Comparison of ENCODE assay signal across 17 cellular contexts in the genomic region with DNA sequence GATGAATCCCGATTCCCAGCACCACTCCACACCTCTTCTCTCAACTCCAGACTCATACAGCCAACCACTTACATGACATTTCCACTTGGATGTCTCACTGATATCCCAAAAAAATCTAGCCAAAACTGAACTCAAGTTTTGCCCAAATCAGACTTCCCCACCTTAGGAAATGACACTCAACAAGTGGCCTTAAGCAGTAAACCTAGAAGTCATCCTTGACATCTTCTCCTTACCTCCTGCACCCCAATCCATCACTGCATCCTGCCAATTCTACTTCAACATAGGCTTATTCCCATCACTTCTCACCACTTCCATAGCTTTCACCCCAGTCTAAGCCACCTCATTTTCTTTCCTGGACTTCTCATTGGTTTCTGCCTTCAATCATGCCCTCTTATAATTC. TPM values are rescaled to one million over a fixed set of nuclear protein-coding genes. Genes with fewer than 3 reads are reported as not detected.
A peak's percentile ranks its signal among the peaks of the same experiment; 100 is the strongest.
DNase-seq lines count a peak whose midpoint lies in the region; ATAC-seq, FAIRE-seq and TF ChIP-seq lines count a peak whose summit lies in the region.
"Had no signal": no experiment of that assay in that cellular context is flagged by ENCODE, and none has a peak within 500 bp of the region (broad histone marks: within the 10 kb centered on the region; RNA-seq: fewer than 3 reads in every experiment).

No MANE protein-coding gene starts in this region.

- ATAC-seq in activated naive CD4-positive, alpha-beta T cell treated with anti-CD3 and anti-CD28 coated beads, Interleukin-2, amount 50 U/mL, for 72 hours = no peak
- no peak for ATAC-seq in activated naive CD8-positive, alpha-beta T cell treated with anti-CD3 and anti-CD28 coated beads, Interleukin-2, amount 10 ng/mL, durations not matched to agents 7 days and 5 days (ENCODE audit: low read depth)
- ATAC-seq in naive thymus-derived CD8-positive, alpha-beta T cell = no peak
- ATAC-seq in omental fat pad (ENCODE audit: low FRiP score) (no peak), HepG2 (no peak)

- intact Hi-C loops in HepG2 (cut with micrococcal nuclease; ENCODE audit: unreplicated experiment) = no loop called here

- H3K36me3 Mint-ChIP-seq in activated naive CD4-positive, alpha-beta T cell treated with anti-CD3 and anti-CD28 coated beads, Interleukin-2, amount 50 U/mL, for 24 hours = no peaks in the 10 kb centered on the region
- H3K36me3 Mint-ChIP-seq in activated naive CD4-positive, alpha-beta T cell treated with anti-CD3 and anti-CD28 coated beads, Interleukin-2, amount 50 U/mL, for 72 hours = no peaks in the 10 kb centered on the region
- peaks cover 1% of the 10 kb centered on the region for H3K36me3 Mint-ChIP-seq in activated naive CD8-positive, alpha-beta T cell treated with anti-CD3 and anti-CD28 coated beads, Interleukin-2, amount 10 ng/mL, durations not matched to agents 7 days and 5 days
- peaks cover 0 to 9% (median 0%) of the 10 kb centered on the region in 3 donors for H3K36me3 Mint-ChIP-seq in naive thymus-derived CD8-positive, alpha-beta T cell

- H3K36me3 ChIP-seq in HepG2 (replicated peaks in 1 of 2; ENCODE audit: control insufficient read depth in 1 of 2, insufficient read depth in 2 of 2, low read length in 2 of 2) = no peaks in the 10 kb centered on the region
- H3K36me3 ChIP-seq: BLaER1 treated with 17β-estradiol and CSF1 and Interleukin-3, amounts not matched to agents 10 nM and 100 nM had no signal

- WGBS in HepG2 (ENCODE audit: low lambda C conversion rate) = 0% methylated on average over 1 of the region's 1 CpG

- no peak overlapping the region for H3K4me2 ChIP-seq in HepG2 (ENCODE audit: low read depth, low read length)
- H3K4me2 ChIP-seq: BLaER1 treated with 17β-estradiol and CSF1 and Interleukin-3, amounts not matched to agents 10 nM and 100 nM had no signal

- TF ChIP-seq EP300 in HepG2 (IDR thresholded peaks at IDR 0.05; ENCODE audit: low read depth in 2 of 2, low read length in 2 of 2) (no peak), HepG2 (CRISPR knock-in tag; IDR thresholded peaks at IDR 0.05; ENCODE audit: borderline replicate concordance) (no peak)

- in situ Hi-C loops in HepG2 (cut with HindIII; ENCODE audit: extremely low pct_ligation_motif_present, low pct_unique_long_range_greater_than_20kb) = no loop called here

- peak overlapping the region; percentile 56 for H3K27ac Mint-ChIP-seq in activated naive CD4-positive, alpha-beta T cell treated with anti-CD3 and anti-CD28 coated beads, Interleukin-2, amount 50 U/mL, for 24 hours
- H3K27ac Mint-ChIP-seq in activated naive CD4-positive, alpha-beta T cell treated with anti-CD3 and anti-CD28 coated beads, Interleukin-2, amount 50 U/mL, for 72 hours = no peak overlapping the region
- H3K27ac Mint-ChIP-seq in activated naive CD8-positive, alpha-beta T cell treated with anti-CD3 and anti-CD28 coated beads, Interleukin-2, amount 10 ng/mL, durations not matched to agents 7 days and 5 days = peak overlapping the region; percentile 4
- H3K27ac Mint-ChIP-seq in naive thymus-derived CD8-positive, alpha-beta T cell = peak overlapping the region in 6 of 10 donors; percentile 33 to 71 (median 64)
- H3K27ac Mint-ChIP-seq: H9 had no signal

- no peak for TF ChIP-seq RAD21 in HepG2 (CRISPR knock-in tag; IDR thresholded peaks at IDR 0.05)

- H3K9me3 Mint-ChIP-seq in activated naive CD4-positive, alpha-beta T cell treated with anti-CD3 and anti-CD28 coated beads, Interleukin-2, amount 50 U/mL, for 24 hours = no peaks in the 10 kb centered on the region
- peaks cover 0 to 8% of the 10 kb centered on the region in 2 donors for H3K9me3 Mint-ChIP-seq in activated naive CD4-positive, alpha-beta T cell treated with anti-CD3 and anti-CD28 coated beads, Interleukin-2, amount 50 U/mL, for 72 hours
- H3K9me3 Mint-ChIP-seq in activated naive CD8-positive, alpha-beta T cell treated with anti-CD3 and anti-CD28 coated beads, Interleukin-2, amount 10 ng/mL, durations not matched to agents 7 days and 5 days = no peaks in the 10 kb centered on the region
- no peaks in the 10 kb centered on the region for H3K9me3 Mint-ChIP-seq in naive thymus-derived CD8-positive, alpha-beta T cell

- no peaks in the 10 kb centered on the region for H3K4me1 ChIP-seq in HepG2 (ENCODE audit: insufficient read depth, low read length)

- peaks cover 27% of the 10 kb centered on the region for H3K4me1 Mint-ChIP-seq in activated naive CD4-positive, alpha-beta T cell treated with anti-CD3 and anti-CD28 coated beads, Interleukin-2, amount 50 U/mL, for 24 hours
- H3K4me1 Mint-ChIP-seq in activated naive CD8-positive, alpha-beta T cell treated with anti-CD3 and anti-CD28 coated beads, Interleukin-2, amount 10 ng/mL, durations not matched to agents 7 days and 5 days = peaks cover 2% of the 10 kb centered on the region
- peaks cover 11 to 36% (median 18%) of the 10 kb centered on the region in 4 donors for H3K4me1 Mint-ChIP-seq in naive thymus-derived CD8-positive, alpha-beta T cell

- H2AFZ ChIP-seq in HepG2 (ENCODE audit: low read length) = no peak overlapping the region

- peak; percentile 33 for FAIRE-seq in GM12892 (lab: Jason Lieb, UNC)
- no peak for FAIRE-seq in HepG2 (lab: Jason Lieb, UNC)
- FAIRE-seq: GM12891, GM19239, HTR-8/SVneo had no signal

- POLR2A ChIA-PET in activated naive CD8-positive, alpha-beta T cell treated with anti-CD3 and anti-CD28 coated beads, Interleukin-2, amount 10 ng/mL, durations not matched to agents 7 days and 5 days (lab: Charles Lee) = no interaction called here
- POLR2A ChIA-PET in naive thymus-derived CD8-positive, alpha-beta T cell (lab: Charles Lee) = no interaction called here
- POLR2A ChIA-PET in HepG2 (lab: Yijun Ruan, JAX) = no interaction called here

- H3K79me2 ChIP-seq in HepG2 (ENCODE audit: insufficient read depth, low read length) = no peaks in the 10 kb centered on the region

- TF ChIP-seq CTCF in omental fat pad (IDR thresholded peaks at IDR 0.05) = no peak
- no peak for TF ChIP-seq CTCF in HepG2 (CRISPR knock-in tag; IDR thresholded peaks at IDR 0.05)

- H4K20me1 ChIP-seq in HepG2 (ENCODE audit: insufficient read depth, low read length) = no peaks in the 10 kb centered on the region
- H4K20me1 ChIP-seq: BLaER1 treated with 17β-estradiol and CSF1 and Interleukin-3, amounts not matched to agents 10 nM and 100 nM had no signal

- DNase-seq in activated naive CD4-positive, alpha-beta T cell treated with anti-CD3 and anti-CD28 coated beads, Interleukin-2, amount 50 U/mL, for 72 hours (ENCODE audit: low spot score in 2 of 2) = no peak
- DNase-seq in GM12892 (ENCODE audit: insufficient read length) (no peak), omental fat pad (ENCODE audit: low spot score) (no peak), HepG2 (ENCODE audit: low spot score) (no peak), mesenteric fat pad (ENCODE audit: low spot score) (no peak)
- no peak for DNase-seq in activated naive CD8-positive, alpha-beta T cell treated with anti-CD3 and anti-CD28 coated beads, Interleukin-2, amount 10 ng/mL, durations not matched to agents 7 days and 5 days
- DNase-seq in naive thymus-derived CD8-positive, alpha-beta T cell = no peak
- DNase-seq: ACHN; CD4-positive, CD25-positive, alpha-beta regulatory T cell; DMS79; GOT3; H9 had no signal

- no peaks in the 10 kb centered on the region for H3K27me3 ChIP-seq in HepG2 (ENCODE audit: control insufficient read depth in 1 of 2, insufficient read depth in 2 of 2, low read length in 2 of 2)

- no peak overlapping the region for H3K4me3 Mint-ChIP-seq in activated naive CD4-positive, alpha-beta T cell treated with anti-CD3 and anti-CD28 coated beads, Interleukin-2, amount 50 U/mL, for 24 hours
- no peak overlapping the region for H3K4me3 Mint-ChIP-seq in activated naive CD8-positive, alpha-beta T cell treated with anti-CD3 and anti-CD28 coated beads, Interleukin-2, amount 10 ng/mL, durations not matched to agents 7 days and 5 days
- H3K4me3 Mint-ChIP-seq in naive thymus-derived CD8-positive, alpha-beta T cell = no peak overlapping the region
- H3K4me3 Mint-ChIP-seq: CD4-positive, CD25-positive, alpha-beta regulatory T cell; H9 had no signal

- no peaks in the 10 kb centered on the region for H3K27me3 Mint-ChIP-seq in activated naive CD4-positive, alpha-beta T cell treated with anti-CD3 and anti-CD28 coated beads, Interleukin-2, amount 50 U/mL, for 24 hours
- no peaks in the 10 kb centered on the region for H3K27me3 Mint-ChIP-seq in activated naive CD8-positive, alpha-beta T cell treated with anti-CD3 and anti-CD28 coated beads, Interleukin-2, amount 10 ng/mL, durations not matched to agents 7 days and 5 days
- no peaks in the 10 kb centered on the region for H3K27me3 Mint-ChIP-seq in naive thymus-derived CD8-positive, alpha-beta T cell
- H3K27me3 Mint-ChIP-seq: CD4-positive, CD25-positive, alpha-beta regulatory T cell had no signal

- no TSS peak for BruUV-seq in HepG2 (replicated peaks; lab: Mats Ljungman, UMichigan)

- no peak overlapping the region for H3K4me3 ChIP-seq in HepG2 (replicated peaks in 1 of 3; ENCODE audit: insufficient read depth in 1 of 3, low read depth in 2 of 3, low read length in 3 of 3)
- H3K4me3 ChIP-seq: BLaER1 treated with 17β-estradiol and CSF1 and Interleukin-3, amounts not matched to agents 10 nM and 100 nM had no signal

- H3K9me3 ChIP-seq in HepG2 (ENCODE audit: low read length) = no peaks in the 10 kb centered on the region
- H3K9me3 ChIP-seq: BLaER1 treated with 17β-estradiol and CSF1 and Interleukin-3, amounts not matched to agents 10 nM and 100 nM had no signal

- TF ChIP-seq POLR2A in GM12892 (IDR thresholded peaks at IDR 0.05; ENCODE audit: low read depth, low read length) = no peak
- no peak for TF ChIP-seq POLR2A in HepG2 (IDR thresholded peaks at IDR 0.05; ENCODE audit: insufficient read depth in 1 of 2, low read depth in 2 of 2, low read length in 2 of 2)

- no peak overlapping the region for H3K9ac ChIP-seq in HepG2 (ENCODE audit: insufficient read depth, low read depth, low read length)
- H3K9ac ChIP-seq: BLaER1 treated with 17β-estradiol and CSF1 and Interleukin-3, amounts not matched to agents 10 nM and 100 nM had no signal

- no peak overlapping the region for H3K27ac ChIP-seq in HepG2 (ENCODE audit: extremely low read length, insufficient read depth, low read length)
- H3K27ac ChIP-seq: BLaER1 treated with 17β-estradiol and CSF1 and Interleukin-3, amounts not matched to agents 10 nM and 100 nM had no signal

- CTCF ChIA-PET in HepG2 (lab: Yijun Ruan, JAX; ENCODE audit: low intra/inter-chr PET ratio, low total read pairs) = no interaction called here

RNA-seq across cellular contexts. Expression of a gene that starts 39.1 kb away (rescaled TPM):
- 100 to 1,000 TPM; 107 to 135 TPM for total RNA-seq in activated naive CD4-positive, alpha-beta T cell treated with anti-CD3 and anti-CD28 coated beads, Interleukin-2, amount 50 U/mL, for 72 hours
- 54.9 TPM for polyA plus RNA-seq in GM12892 (2012; ENCODE audit: missing spikeins)
- 10 to 100 TPM; 62.0 to 69.2 TPM for total RNA-seq in activated naive CD8-positive, alpha-beta T cell treated with anti-CD3 and anti-CD28 coated beads, Interleukin-2, amount 10 ng/mL, durations not matched to agents 7 days and 5 days
- total RNA-seq in naive thymus-derived CD8-positive, alpha-beta T cell = 10 to 100 TPM; 62.4 to 66.3 TPM
- 10 to 100 TPM; 53.8 to 61.6 (median 56.7) TPM for polyA plus RNA-seq in naive thymus-derived CD8-positive, alpha-beta T cell
- 10 to 100 TPM; 16.4 to 43.6 (median 24.8) TPM for total RNA-seq in omental fat pad
- total RNA-seq in HepG2 (2016; rRNA removed; fragmentation: Illumina TruSeq; extraction: Trizol) = 54.4 and 80.5 TPM in 2 replicates
- total RNA-seq in HepG2 (2016; cell fraction: cytosol; rRNA removed; fragmentation: Illumina TruSeq; extraction: Trizol; ENCODE audit: low read depth) = 9.9 and 13.0 TPM in 2 replicates
- 52.3 and 82.1 TPM in 2 replicates for total RNA-seq in HepG2 (2016; cell fraction: insoluble cytoplasmic fraction; rRNA removed; fragmentation: Illumina TruSeq; extraction: Trizol)
- 25.7 and 27.0 TPM in 2 replicates for total RNA-seq in HepG2 (2016; cell fraction: membrane; rRNA removed; fragmentation: Illumina TruSeq; extraction: Trizol)
- total RNA-seq in HepG2 (2016; cell fraction: nucleus; rRNA removed; fragmentation: Illumina TruSeq; extraction: Trizol) = 22.0 and 23.9 TPM in 2 replicates
- polyA plus RNA-seq in HepG2 (2011; rRNA removed) = 26.0 and 33.7 TPM in 2 replicates
- polyA plus RNA-seq in HepG2 (2011; cell fraction: cytosol; rRNA removed) = 23.3 and 28.8 TPM in 2 replicates
- polyA plus RNA-seq in HepG2 (2011; cell fraction: nucleus; rRNA removed) = 7.3 and 8.4 TPM in 2 replicates
- polyA plus RNA-seq in HepG2 (2012) = 25.1 and 35.9 TPM in 2 replicates
- 11.3 and 12.7 TPM in 2 replicates for polyA plus RNA-seq in HepG2 (2016; cell fraction: cytosol; fragmentation: Illumina TruSeq; extraction: Trizol; ENCODE audit: low read depth)
- 89.6 and 95.5 TPM in 2 replicates for polyA plus RNA-seq in HepG2 (2016; cell fraction: insoluble cytoplasmic fraction; fragmentation: Illumina TruSeq; extraction: Trizol; ENCODE audit: low read depth)
- 18.7 and 19.3 TPM in 2 replicates for polyA plus RNA-seq in HepG2 (2016; cell fraction: membrane; fragmentation: Illumina TruSeq; extraction: Trizol; ENCODE audit: low read depth)
- 29.5 and 31.8 TPM in 2 replicates for polyA plus RNA-seq in HepG2 (2016; cell fraction: nucleus; fragmentation: Illumina TruSeq; extraction: Trizol; ENCODE audit: insufficient read depth, low read depth)
- polyA minus RNA-seq in HepG2 (2011; rRNA and poly(A)+ RNA removed; ENCODE audit: low replicate concordance) = 34.8 and 117 TPM in 2 replicates
- 20.4 and 21.6 TPM in 2 replicates for polyA minus RNA-seq in HepG2 (2011; cell fraction: cytosol; rRNA and poly(A)+ RNA removed)
- 13.6 and 17.8 TPM in 2 replicates for polyA minus RNA-seq in HepG2 (2011; cell fraction: nucleus; rRNA and poly(A)+ RNA removed)
- 27.6 TPM for total RNA-seq in mesenteric fat pad

Comparison
In these comparisons a context has a peak if more than half of its experiments do, and no peak if none do; other contexts are left out.
1. H3K27ac Mint-ChIP-seq: peak in activated naive CD4-positive, alpha-beta T cell treated with anti-CD3 and anti-CD28 coated beads, Interleukin-2, amount 50 U/mL, for 24 hours (single experiment), activated naive CD8-positive, alpha-beta T cell treated with anti-CD3 and anti-CD28 coated beads, Interleukin-2, amount 10 ng/mL, durations not matched to agents 7 days and 5 days (single experiment) and naive thymus-derived CD8-positive, alpha-beta T cell (6 of 10); none in activated naive CD4-positive, alpha-beta T cell treated with anti-CD3 and anti-CD28 coated beads, Interleukin-2, amount 50 U/mL, for 72 hours (0 of 2).